21 cellular contexts compared by ENCODE assay signal in the genomic region with DNA sequence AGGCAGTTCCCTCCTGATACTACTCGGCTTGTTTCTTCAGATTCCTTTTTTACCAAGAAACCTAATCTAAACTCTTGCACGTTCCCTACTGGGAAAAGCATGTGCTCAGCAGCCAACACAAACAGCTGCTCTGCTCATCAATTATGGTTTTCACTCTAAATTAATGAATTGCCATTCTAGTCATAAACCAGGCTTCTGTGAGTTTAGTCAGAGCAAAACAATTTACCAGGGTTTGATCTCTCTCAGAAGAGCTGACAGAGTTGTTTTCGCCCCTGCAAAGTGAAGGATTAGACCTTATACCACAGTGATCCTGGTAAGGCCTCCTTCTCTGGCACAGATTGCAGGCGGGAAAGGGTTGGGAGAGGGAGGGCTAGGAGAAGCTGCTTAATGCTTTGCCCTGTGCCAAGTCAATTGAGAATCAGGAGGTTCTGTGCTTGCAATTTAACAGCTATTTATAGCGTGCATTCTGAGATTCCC. TPM values are rescaled to one million over a fixed set of nuclear protein-coding genes. Genes with fewer than 3 reads are reported as not detected.
DNase-seq lines count a peak whose midpoint lies in the region; ATAC-seq and TF ChIP-seq lines count a peak whose summit lies in the region.
"Had no signal": no experiment of that assay in that cellular context is flagged by ENCODE, and none has a peak within 500 bp of the region (broad histone marks: within the 10 kb centered on the region; RNA-seq: fewer than 3 reads in every experiment).

No MANE protein-coding gene starts in this region.

- H3K4me1 ChIP-seq in aorta (ENCODE audit: control insufficient read depth in 1 of 2, insufficient read depth in 2 of 2, low read length in 2 of 2): no peaks in the 10 kb centered on the region
- H3K4me1 ChIP-seq in neuronal stem cell (ENCODE audit: control insufficient read depth in 2 of 2, insufficient read depth in 1 of 2, low read depth in 1 of 2, low read length in 2 of 2): peaks cover 4 to 18% of the 10 kb centered on the region in 2 donors
- H3K4me1 ChIP-seq in CD8-positive, alpha-beta memory T cell (ENCODE audit: insufficient read depth, low read length): no peaks in the 10 kb centered on the region

- H3K4me3 Mint-ChIP-seq in CD8-positive, alpha-beta memory T cell: no peak overlapping the region
- H3K4me3 Mint-ChIP-seq: CD8-positive, alpha-beta T cell; naive thymus-derived CD4-positive, alpha-beta T cell; T-cell; WTC11 had no signal

- TF ChIP-seq CTCF in omental fat pad (IDR thresholded peaks at IDR 0.05): no peak

- H3K27me3 ChIP-seq in aorta (ENCODE audit: control insufficient read depth in 1 of 2, insufficient read depth in 2 of 2, low read length in 1 of 2) (no peaks in the 10 kb centered on the region), neuronal stem cell (ENCODE audit: control insufficient read depth in 3 of 3, insufficient read depth in 3 of 3, low read depth in 1 of 3, low read length in 3 of 3) (peaks cover 0 to 4% (median 0%) of the 10 kb centered on the region in 3 experiments)
- no peaks in the 10 kb centered on the region for H3K27me3 ChIP-seq in CD8-positive, alpha-beta memory T cell (ENCODE audit: insufficient read depth, low read length, poor library complexity, severe bottlenecking)
- H3K27me3 ChIP-seq: dorsolateral prefrontal cortex had no signal

- POLR2A ChIA-PET in CD8-positive, alpha-beta memory T cell (lab: Charles Lee): interaction anchor here (0.6 kb wide), 1 partner anchor 131 kb away, joined by 5 read pairs; no protein-coding TSS in a partner anchor

- H3K23ac ChIP-seq in neuronal stem cell (ENCODE audit: low read depth, low read length, poor library complexity): no peak overlapping the region

- H3K18ac ChIP-seq in neuronal stem cell (ENCODE audit: low read length): no peak overlapping the region

- H3K9ac ChIP-seq in neuronal stem cell (ENCODE audit: low read depth, low read length, poor library complexity): no peak overlapping the region

- H4K91ac ChIP-seq in neuronal stem cell (ENCODE audit: low read depth, low read length, poor library complexity): no peak overlapping the region

- no peak overlapping the region for H2AFZ ChIP-seq in neuronal stem cell (ENCODE audit: low read length)

- no peaks in the 10 kb centered on the region for H3K9me3 ChIP-seq in aorta (ENCODE audit: control insufficient read depth, low read length)
- peaks cover 0 to 3% of the 10 kb centered on the region in 2 donors for H3K9me3 ChIP-seq in neuronal stem cell (replicated peaks in 1 of 2; ENCODE audit: control insufficient read depth in 2 of 2, insufficient read depth in 1 of 2, low read depth in 1 of 2, low read length in 2 of 2)
- H3K9me3 ChIP-seq in CD8-positive, alpha-beta memory T cell (ENCODE audit: low read length): no peaks in the 10 kb centered on the region

- H2BK12ac ChIP-seq in neuronal stem cell (ENCODE audit: low read length): no peak overlapping the region

- H3K36me3 ChIP-seq in aorta (ENCODE audit: control insufficient read depth in 1 of 2, insufficient read depth in 2 of 2, low read length in 1 of 2) (peaks cover 0 to 1% of the 10 kb centered on the region in 2 donors), neuronal stem cell (replicated peaks in 1 of 2; ENCODE audit: control insufficient read depth in 2 of 2, insufficient read depth in 2 of 2, low read length in 2 of 2) (no peaks in the 10 kb centered on the region)
- no peaks in the 10 kb centered on the region for H3K36me3 ChIP-seq in CD8-positive, alpha-beta memory T cell (ENCODE audit: insufficient read depth, low read length)
- H3K36me3 ChIP-seq: brain microvascular endothelial cell had no signal

- H3K79me1 ChIP-seq in neuronal stem cell (ENCODE audit: low read depth, low read length): no peaks in the 10 kb centered on the region

- H3K4ac ChIP-seq in neuronal stem cell (ENCODE audit: low read length): no peak overlapping the region

- DNase-seq in Right ventricle myocardium inferior (ENCODE audit: missing footprints) (no peak), cardiac septum (ENCODE audit: low spot score) (no peak), Right ventricle myocardium superior (no peak), omental fat pad (ENCODE audit: low spot score) (no peak), aorta (no peak), NCI-H82 treated with DMSO at 0.1 percent for 48 hours (lab: John Stamatoyannopoulos, UW; ENCODE audit: unreplicated experiment) (no peak), neuronal stem cell (ENCODE audit: low spot score) (no peak)
- DNase-seq in CD8-positive, alpha-beta memory T cell: no peak
- DNase-seq: ACHN; activated gamma-delta T cell treated with Interleukin-2 at 50 U/mL for 16 hours; brain microvascular endothelial cell; CD8-positive, alpha-beta T cell; dorsolateral prefrontal cortex; H7; NCI-H2029; stimulated activated CD4-positive, alpha-beta T cell treated with anti-CD3 and anti-CD28 coated beads, Interleukin-4, amount 100 ng/mL, for 24 hours; T-cell had no signal

- no peak overlapping the region for H3K4me2 ChIP-seq in neuronal stem cell (ENCODE audit: insufficient read depth, low read length, poor library complexity, severe bottlenecking)

- peak overlapping the region in 1 of 2 donors; percentile 55 for H3K27ac ChIP-seq in aorta (ENCODE audit: low read depth in 1 of 2, low read length in 2 of 2)
- no peak overlapping the region for H3K27ac ChIP-seq in neuronal stem cell (replicated peaks; ENCODE audit: low read length)
- no peak overlapping the region for H3K27ac ChIP-seq in CD8-positive, alpha-beta memory T cell (ENCODE audit: low read depth, low read length)
- H3K27ac ChIP-seq: brain microvascular endothelial cell had no signal

- no peak overlapping the region for H2BK5ac ChIP-seq in neuronal stem cell (ENCODE audit: low read length)

- H3K36me3 Mint-ChIP-seq in CD8-positive, alpha-beta memory T cell: no peaks in the 10 kb centered on the region
- H3K36me3 Mint-ChIP-seq: CD8-positive, alpha-beta T cell; naive thymus-derived CD4-positive, alpha-beta T cell; T-cell; WTC11 had no signal

- H3K27me3 Mint-ChIP-seq in CD8-positive, alpha-beta memory T cell: peaks cover 8 to 22% of the 10 kb centered on the region in 2 donors

- H3K4me3 ChIP-seq in aorta (ENCODE audit: low read length in 2 of 2) (no peak overlapping the region), neuronal stem cell (ENCODE audit: low read length in 2 of 2) (no peak overlapping the region)
- H3K4me3 ChIP-seq in CD8-positive, alpha-beta memory T cell (ENCODE audit: low read length): no peak overlapping the region
- H3K4me3 ChIP-seq: dorsolateral prefrontal cortex had no signal

- no peaks in the 10 kb centered on the region for H3K4me1 Mint-ChIP-seq in CD8-positive, alpha-beta memory T cell
- H3K4me1 Mint-ChIP-seq: T-cell had no signal

- no peaks in the 10 kb centered on the region for H3K9me3 Mint-ChIP-seq in CD8-positive, alpha-beta memory T cell
- H3K9me3 Mint-ChIP-seq: CD8-positive, alpha-beta T cell; T-cell had no signal

- no peak overlapping the region for H2AK5ac ChIP-seq in neuronal stem cell (ENCODE audit: low read depth, low read length)

- no peak overlapping the region for H2BK120ac ChIP-seq in neuronal stem cell (ENCODE audit: low read depth, low read length)

- ATAC-seq in Right ventricle myocardium inferior (peak; percentile 65), Right ventricle myocardium superior (ENCODE audit: poor library complexity) (peak; percentile 77), omental fat pad (ENCODE audit: low FRiP score) (peak; percentile 79), aorta (ENCODE audit: low FRiP score) (peak; percentile 13)
- ATAC-seq: CD8-positive, alpha-beta T cell; esophagus mucosa; naive thymus-derived CD4-positive, alpha-beta T cell; T-cell; WTC11 had no signal

- H2BK15ac ChIP-seq in neuronal stem cell (ENCODE audit: low read length): no peak overlapping the region

- intact Hi-C loops in Right ventricle myocardium inferior (cut with DNase I): no loop called here
- intact Hi-C loops in cardiac septum (cut with DNase I): no loop called here
- intact Hi-C loops in Right ventricle myocardium superior (cut with DNase I): no loop called here
- intact Hi-C loops in aorta (cut with DNase I): no loop called here

- H4K8ac ChIP-seq in neuronal stem cell (ENCODE audit: low read depth, low read length): no peak overlapping the region

- no peak overlapping the region for H3K27ac Mint-ChIP-seq in CD8-positive, alpha-beta memory T cell
- H3K27ac Mint-ChIP-seq: CD8-positive, alpha-beta T cell; naive thymus-derived CD4-positive, alpha-beta T cell; T-cell; WTC11 had no signal

- WGBS in aorta, 2 donors: 27 to 37% methylated on average over 5 of the region's 5 CpGs
- no CpG with 5 or more reads among the region's 5 CpGs for WGBS in neuronal stem cell (ENCODE audit: extremely low coverage in 2 of 2, insufficient read length in 2 of 2, insufficient replicate concordance in 1 of 2), 2 donors

- no peak overlapping the region for H3K14ac ChIP-seq in neuronal stem cell (ENCODE audit: low read length)

- CTCF ChIA-PET in CD8-positive, alpha-beta memory T cell (lab: Charles Lee): no interaction called here

RNA-seq across cellular contexts. Expression of a gene that starts 57.2 kb away (rescaled TPM):
- total RNA-seq in Right ventricle myocardium inferior (23.6 TPM), cardiac septum (21.7 TPM), Right ventricle myocardium superior (21.5 TPM), omental fat pad (10 to 100 TPM in 1 of 4 donors, 1 to 10 TPM in 3; 2.5 to 15.4 (median 4.3) TPM), aorta (10 to 100 TPM; 12.3 to 36.3 TPM)
- polyA plus RNA-seq in aorta: 1 to 10 TPM; 4.5 to 8.8 TPM
- polyA plus RNA-seq in neuronal stem cell (2013, experiment 1 of 2): 1.6 TPM
- 1.5 TPM for polyA plus RNA-seq in neuronal stem cell (2013, experiment 2 of 2)
- under 1 TPM; 0.20 to 0.28 TPM for total RNA-seq in CD8-positive, alpha-beta memory T cell
- polyA plus RNA-seq in CD8-positive, alpha-beta memory T cell: not detected
- total RNA-seq: CD8-positive, alpha-beta T cell; MCF 10A had no signal

Comparison
In these comparisons a context has a peak if more than half of its experiments do, and no peak if none do; other contexts are left out.
1. ATAC-seq: peak in every context shown above with its lines; median percentile 79 in omental fat pad; 77 in Right ventricle myocardium superior; 65 in Right ventricle myocardium inferior; 13 in aorta.